ENCODE assay signal across 16 cellular contexts in genomic region chr15:48547305-48547704, GRCh38.
DNase-seq lines count a peak whose midpoint lies in the region; ATAC-seq and TF ChIP-seq lines count a peak whose summit lies in the region.
"Had no signal": no experiment of that assay in that cellular context is flagged by ENCODE, and none has a peak within 500 bp of the region (broad histone marks: within the 10 kb centered on the region; RNA-seq: fewer than 3 reads in every experiment).

No MANE protein-coding gene starts in this region.

- peaks cover 37% of the 10 kb centered on the region for H3K36me3 ChIP-seq in SJSA1
- no peaks in the 10 kb centered on the region for H3K36me3 ChIP-seq in esophagus muscularis mucosa
- H3K36me3 ChIP-seq: heart left ventricle, right atrium auricular region had no signal

- peak; percentile 42 for DNase-seq in Daoy (ENCODE audit: low read depth)
- peak in 1 of 2 experiments; percentile 38 for DNase-seq in SJSA1 (ENCODE audit: low read depth in 1 of 2, low spot score in 2 of 2)
- DNase-seq in esophagus muscularis mucosa (ENCODE audit: extremely low spot score) = no peak
- peak; percentile 72 for DNase-seq in non-pigmented ciliary epithelial cell (ENCODE audit: low read depth)
- DNase-seq in NCI-H2081 treated with DMSO at 0.1 percent for 48 hours (lab: John Stamatoyannopoulos, UW) = no peak
- no peak for DNase-seq in activated CD8-positive, alpha-beta memory T cell treated with anti-CD3 and anti-CD28 coated beads, Interleukin-2, amount 50 U/mL, for 48 hours
- DNase-seq in stimulated activated CD4-positive, alpha-beta T cell treated with anti-CD3 and anti-CD28 coated beads, Interleukin-4, amount 100 ng/mL, for 24 hours = no peak
- DNase-seq: activated CD4-positive, CD25-positive, alpha-beta regulatory T cell; activated gamma-delta T cell; heart left ventricle; NCI-H146; NCI-H446 treated with DMSO at 0.1 percent for 48 hours; stimulated activated CD4-positive, alpha-beta T cell treated with anti-CD3 and anti-CD28 coated beads, Interleukin-2, amount 100 ng/mL, for 24 hours had no signal

- H3K9me3 ChIP-seq in SJSA1 (replicated peaks) (no peaks in the 10 kb centered on the region), esophagus muscularis mucosa (no peaks in the 10 kb centered on the region)
- H3K9me3 ChIP-seq: right atrium auricular region had no signal

- intact Hi-C loops in esophagus muscularis mucosa (cut with DNase I) = no loop called here

- peaks cover 30% of the 10 kb centered on the region for H3K4me1 ChIP-seq in SJSA1 (replicated peaks)
- peaks cover 20 to 79% (median 74%) of the 10 kb centered on the region in 4 donors for H3K4me1 ChIP-seq in esophagus muscularis mucosa

- H3K27ac ChIP-seq in SJSA1 (peak overlapping the region; percentile 50), esophagus muscularis mucosa (replicated peaks in 1 of 4) (peak overlapping the region; percentile 52 to 75 (median 62))

- no peak for ATAC-seq in HG03457 (IDR thresholded peaks at IDR 0.05; ENCODE audit: unreplicated experiment)

- TF ChIP-seq POLR2A in esophagus muscularis mucosa (IDR thresholded peaks at IDR 0.05; ENCODE audit: low read depth) = no peak

- no peak for TF ChIP-seq EP300 in esophagus muscularis mucosa (IDR thresholded peaks at IDR 0.05)

- H3K27me3 ChIP-seq in SJSA1 (replicated peaks) = no peaks in the 10 kb centered on the region
- H3K27me3 ChIP-seq in esophagus muscularis mucosa = no peaks in the 10 kb centered on the region
- H3K27me3 ChIP-seq: heart left ventricle, right atrium auricular region had no signal

- H3K4me3 ChIP-seq in SJSA1 (no peak overlapping the region), esophagus muscularis mucosa (no peak overlapping the region)
- H3K4me3 ChIP-seq: coronary artery, heart left ventricle, right atrium auricular region had no signal

- 59% methylated on average over 3 of the region's 3 CpGs for WGBS in esophagus muscularis mucosa

- TF ChIP-seq CTCF in esophagus muscularis mucosa (IDR thresholded peaks at IDR 0.05) = no peak

Comparison
In these comparisons a context has a peak if more than half of its experiments do, and no peak if none do; other contexts are left out.
1. DNase-seq: peak in Daoy (single experiment) and non-pigmented ciliary epithelial cell (single experiment); none in esophagus muscularis mucosa (single experiment), NCI-H2081 treated with DMSO at 0.1 percent for 48 hours (single experiment), activated CD8-positive, alpha-beta memory T cell treated with anti-CD3 and anti-CD28 coated beads, Interleukin-2, amount 50 U/mL, for 48 hours (single experiment) and stimulated activated CD4-positive, alpha-beta T cell treated with anti-CD3 and anti-CD28 coated beads, Interleukin-4, amount 100 ng/mL, for 24 hours (single experiment).